Comparison of ENCODE assay signal across 17 cellular contexts in the genomic region with DNA sequence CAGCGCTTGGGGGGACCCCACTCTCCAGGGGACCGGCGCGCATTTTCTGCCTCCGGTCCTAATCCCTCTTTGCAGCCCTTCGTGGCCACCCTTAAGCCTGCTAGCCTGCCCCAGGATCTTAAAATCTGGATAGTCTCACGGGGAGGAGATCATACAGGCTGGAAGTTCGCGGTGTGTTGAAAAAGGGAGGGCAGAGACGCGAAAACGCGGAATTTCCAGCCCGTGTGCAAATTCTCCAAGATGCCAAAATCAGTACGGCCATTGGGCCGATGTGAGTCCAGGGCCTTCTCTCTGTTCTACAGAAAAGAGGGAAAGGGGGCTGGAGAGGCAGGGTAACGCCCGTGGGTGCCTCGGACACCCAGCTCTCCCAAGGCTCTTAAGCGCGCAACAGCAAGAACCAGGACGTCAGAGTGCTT. TPM values are rescaled to one million over a fixed set of nuclear protein-coding genes. Genes with fewer than 3 reads are reported as not detected.
A peak's percentile ranks its signal among the peaks of the same experiment; 100 is the strongest.
DNase-seq lines count a peak whose midpoint lies in the region; ATAC-seq, FAIRE-seq and TF ChIP-seq lines count a peak whose summit lies in the region.
"Had no signal": no experiment of that assay in that cellular context is flagged by ENCODE, and none has a peak within 500 bp of the region (broad histone marks: within the 10 kb centered on the region; RNA-seq: fewer than 3 reads in every experiment).

No MANE protein-coding gene starts in this region.

- H2BK15ac ChIP-seq in H1 (ENCODE audit: low read length): no peak overlapping the region

- no peaks in the 10 kb centered on the region for H3K9me3 ChIP-seq in left ventricle myocardium inferior (replicated peaks)
- H3K9me3 ChIP-seq in H1 (ENCODE audit: insufficient read depth in 2 of 2, low read depth in 1 of 2, low read length in 1 of 2): no peaks in the 10 kb centered on the region
- no peaks in the 10 kb centered on the region for H3K9me3 ChIP-seq in neutrophil

- H3K4me1 ChIP-seq in left ventricle myocardium inferior (peaks cover 31% of the 10 kb centered on the region), H1 (replicated peaks in 1 of 4; ENCODE audit: control insufficient read depth in 3 of 4, insufficient read depth in 4 of 4, low read length in 3 of 4) (peaks cover 0 to 25% (median 17%) of the 10 kb centered on the region in 4 experiments; a peak in 6 of 7 replicates), neutrophil (ENCODE audit: control insufficient read depth in 1 of 2, insufficient read depth in 1 of 2, low read depth in 1 of 2, low read length in 1 of 2) (peaks cover 34 to 52% of the 10 kb centered on the region in 2 experiments)

- H3K4me2 ChIP-seq in H1 (ENCODE audit: insufficient read depth in 1 of 2, low read depth in 2 of 2, low read length in 2 of 2): peak overlapping the region; percentile 69 to 84; a peak in 3 of 4 replicates

- TF ChIP-seq RAD21 in H1 (IDR thresholded peaks at IDR 0.05 in 1 of 2, conservative IDR thresholded peaks at IDR 0.05 in 1 of 2; ENCODE audit: low read depth in 2 of 2, low read length in 2 of 2): no peak

- no peak overlapping the region for H2BK120ac ChIP-seq in H1 (replicated peaks; ENCODE audit: low read depth, low read length)

- no peak for TF ChIP-seq CTCF in left ventricle myocardium inferior (IDR thresholded peaks at IDR 0.05; ENCODE audit: borderline replicate concordance)
- no peak for TF ChIP-seq CTCF in H1 (IDR thresholded peaks at IDR 0.05; ENCODE audit: control extremely low read depth in 1 of 3, insufficient read depth in 1 of 3, low read depth in 1 of 3, low read length in 3 of 3)
- no peak for TF ChIP-seq CTCF in neutrophil (IDR thresholded peaks at IDR 0.05)

- H3K79me1 ChIP-seq in H1 (ENCODE audit: low read depth, low read length): no peaks in the 10 kb centered on the region

- no peaks in the 10 kb centered on the region for H3K36me3 ChIP-seq in left ventricle myocardium inferior
- no peaks in the 10 kb centered on the region for H3K36me3 ChIP-seq in H1 (ENCODE audit: control insufficient read depth in 2 of 4, insufficient read depth in 4 of 4, low read length in 3 of 4)
- no peaks in the 10 kb centered on the region for H3K36me3 ChIP-seq in neutrophil

- CTCF ChIA-PET in H1 (lab: Charles Lee; ENCODE audit: partially characterized antibody): interaction anchor here (0.6 to 3.8 kb wide), 33 partner anchors 8 to 670 kb away, joined by 3 to 38 read pairs (median 4); a partner anchor contains a TSS

- intact Hi-C loops in left ventricle myocardium inferior (cut with micrococcal nuclease) (no loop called here), left cardiac atrium (cut with DNase I) (no loop called here)

- peak overlapping the region; percentile 42 for H3K4me3 ChIP-seq in left ventricle myocardium inferior
- peak overlapping the region in 3 of 4 experiments; percentile 27 to 53 (median 33); a peak in 5 of 8 replicates for H3K4me3 ChIP-seq in H1 (ENCODE audit: extremely low read depth in 1 of 4, insufficient read depth in 2 of 4, low read depth in 3 of 4, low read length in 4 of 4)
- H3K4me3 ChIP-seq in neutrophil (ENCODE audit: low read depth in 1 of 2, low read length in 1 of 2): peak overlapping the region; percentile 68 to 87

- no peak overlapping the region for H2BK20ac ChIP-seq in H1 (ENCODE audit: low read length)

- no peak overlapping the region for H3K9ac ChIP-seq in H1 (replicated peaks in 1 of 4; ENCODE audit: extremely low read depth in 1 of 4, low read depth in 3 of 4, low read length in 3 of 4)

- H4K20me1 ChIP-seq in H1 (replicated peaks in 1 of 2; ENCODE audit: control insufficient read depth in 1 of 2, insufficient read depth in 2 of 2, low read length in 2 of 2): peaks cover 19 to 37% of the 10 kb centered on the region in 2 experiments

- H3K4ac ChIP-seq in H1 (replicated peaks; ENCODE audit: insufficient read length, low read depth, low read length): no peak overlapping the region

- DNase-seq in left ventricle myocardium inferior (no peak), left cardiac atrium (no peak), H1 (ENCODE audit: low read depth in 1 of 2, low spot score in 2 of 2) (no peak), NCI-H146 (lab: John Stamatoyannopoulos, UW) (no peak), mucosa of gallbladder (ENCODE audit: low spot score) (no peak)
- no peak for DNase-seq in activated CD4-positive, CD25-positive, alpha-beta regulatory T cell treated with anti-CD3 and anti-CD28 coated beads, Interleukin-2, amount 50 U/mL, for 72 hours
- DNase-seq: activated CD4-positive, alpha-beta T cell treated with anti-CD3 and anti-CD28 coated beads, Interleukin-2, amount 50 U/mL, for 4 hours; NCI-H1105; NCI-H510A treated with DMSO at 0.1 percent for 48 hours had no signal

- H2BK12ac ChIP-seq in H1 (ENCODE audit: low read depth, low read length): no peak overlapping the region

- H3K79me2 ChIP-seq in H1 (ENCODE audit: control insufficient read depth in 1 of 2, insufficient read depth in 2 of 2, low read length in 2 of 2): no peaks in the 10 kb centered on the region

- no peak overlapping the region for H3K23ac ChIP-seq in H1 (ENCODE audit: insufficient read length)

- no peak for FAIRE-seq in H1 (lab: Jason Lieb, UNC)

- H2AK5ac ChIP-seq in H1 (ENCODE audit: low read depth, low read length): no peak overlapping the region

- ATAC-seq in left cardiac atrium: no peak
- no peak for ATAC-seq in HG02973 (IDR thresholded peaks at IDR 0.05; ENCODE audit: unreplicated experiment)

- H2AFZ ChIP-seq in H1 (ENCODE audit: low read length): no peak overlapping the region

- H3K56ac ChIP-seq in H1 (replicated peaks; ENCODE audit: insufficient read length, low read depth, low read length): no peak overlapping the region

- H4K91ac ChIP-seq in H1 (replicated peaks; ENCODE audit: insufficient read length, low read length): no peak overlapping the region

- H4K5ac ChIP-seq in H1 (ENCODE audit: insufficient read length, low read depth, low read length): no peak overlapping the region

- no peak for TF ChIP-seq POLR2A in H1 (IDR thresholded peaks at IDR 0.05; ENCODE audit: control extremely low read depth in 1 of 2, low read depth in 2 of 2, low read length in 2 of 2)

- H3K27me3 ChIP-seq in left ventricle myocardium inferior (ENCODE audit: low read depth) (peaks cover 99% of the 10 kb centered on the region), H1 (replicated peaks in 1 of 4; ENCODE audit: control insufficient read depth in 3 of 4, extremely low read depth in 1 of 4, insufficient read depth in 3 of 4, low read length in 3 of 4) (peaks cover 75 to 89% (median 80%) of the 10 kb centered on the region in 4 experiments), neutrophil (peaks cover 100% of the 10 kb centered on the region)

- H3K18ac ChIP-seq in H1 (ENCODE audit: extremely low read depth, low read length): no peak overlapping the region

- H4K8ac ChIP-seq in H1 (ENCODE audit: extremely low read depth, insufficient read depth, low read length): no peak overlapping the region

- peaks cover 5% of the 10 kb centered on the region; the same call in 1 of the 2 replicates for H3K23me2 ChIP-seq in H1 (ENCODE audit: low read depth, low read length)

- POLR2A ChIA-PET in H1 (lab: Charles Lee; ENCODE audit: partially characterized antibody): interaction anchor here (1.5 kb wide), 1 partner anchor 120 kb away, joined by 4 read pairs; a partner anchor contains a TSS

- H3K27ac ChIP-seq in left ventricle myocardium inferior (replicated peaks) (no peak overlapping the region), H1 (ENCODE audit: low read depth, low read length) (no peak overlapping the region), neutrophil (no peak overlapping the region)

- no peak overlapping the region for H2BK5ac ChIP-seq in H1 (ENCODE audit: low read depth, low read length)

- TF ChIP-seq EP300 in H1 (IDR thresholded peaks at IDR 0.05; ENCODE audit: borderline replicate concordance in 1 of 2, low read depth in 2 of 2, low read length in 2 of 2): no peak

- 11% methylated on average over 19 of the region's 22 CpGs; no CpG with 5 or more reads in 1 of the 2 experiments for WGBS in H1 (ENCODE audit: extremely low coverage in 1 of 2, insufficient coverage in 1 of 2, insufficient read length in 1 of 2, insufficient replicate concordance in 2 of 2, low coverage in 1 of 2, low lambda C conversion rate in 2 of 2, missing lambda C conversion rate in 1 of 2), 2 experiments

- H3K14ac ChIP-seq in H1 (ENCODE audit: insufficient read length): no peak overlapping the region

TF ChIP-seq in H1, 55 proteins besides CTCF, POLR2A, EP300 and RAD21 (continues in another document):
- TF ChIP-seq SIN3A (conservative IDR thresholded peaks at IDR 0.05 in 1 of 2, IDR thresholded peaks at IDR 0.05 in 1 of 2; ENCODE audit: low read depth in 1 of 2, low read length in 2 of 2) (no peak), NANOG (IDR thresholded peaks at IDR 0.05; ENCODE audit: insufficient read depth, low read depth, low read length, poor library complexity, severe bottlenecking) (no peak), JUND (IDR thresholded peaks at IDR 0.05; ENCODE audit: low read length) (no peak), BACH1 (IDR thresholded peaks at IDR 0.05; ENCODE audit: low read length) (no peak), RBBP5 (IDR thresholded peaks at IDR 0.05; ENCODE audit: borderline replicate concordance, low read depth, low read length) (0 out of 2 replicates have a peak, but pooled peaks have one; percentile 15), EZH2 (IDR thresholded peaks at IDR 0.05; ENCODE audit: low read depth, low read length, severe bottlenecking) (peak; percentile 53), PHF8 (conservative IDR thresholded peaks at IDR 0.05; ENCODE audit: low read depth, low read length) (no peak), SUZ12 (IDR thresholded peaks at IDR 0.05; ENCODE audit: low read length) (peak; percentile 55), YY1 (IDR thresholded peaks at IDR 0.05; ENCODE audit: low read depth, low read length) (no peak), SIRT6 (IDR thresholded peaks at IDR 0.05; ENCODE audit: low read length) (no peak), GABPA (IDR thresholded peaks at IDR 0.05; ENCODE audit: borderline replicate concordance, insufficient read depth, low read length) (no peak), RNF2 (IDR thresholded peaks at IDR 0.05; ENCODE audit: borderline replicate concordance, low read depth, low read length, missing control alignments, poor library complexity, severe bottlenecking) (peak; percentile 37)

RNA-seq across cellular contexts. Expression of a gene that starts 9.4 kb away (rescaled TPM):
- total RNA-seq in left ventricle myocardium inferior (not detected), left cardiac atrium (not detected), mucosa of gallbladder (not detected)
- total RNA-seq in H1 (2021; fragmentation: NEBNext Ultra II Directional; extraction: Animal tissue kit (Norgen Biotek cat#: 25700)): not detected in 2 replicates
- not detected in 2 replicates for polyA plus RNA-seq in H1 (2011; rRNA removed)
- not detected for polyA plus RNA-seq in H1 (2011; cell fraction: cytosol; rRNA removed)
- not detected for polyA plus RNA-seq in H1 (2011; cell fraction: nucleus; rRNA removed)
- not detected in 4 replicates for polyA plus RNA-seq in H1 (2012, experiment 1 of 2)
- polyA plus RNA-seq in H1 (2012, experiment 2 of 2): not detected
- not detected for polyA plus RNA-seq in H1 (2013, experiment 1 of 2)
- polyA plus RNA-seq in H1 (2013, experiment 2 of 2): not detected
- polyA minus RNA-seq in H1 (2011; rRNA and poly(A)+ RNA removed): not detected in 2 replicates
- polyA minus RNA-seq in H1 (2011; cell fraction: cytosol; rRNA and poly(A)+ RNA removed): not detected
- polyA minus RNA-seq in H1 (2011; cell fraction: nucleus; rRNA and poly(A)+ RNA removed): not detected
- total RNA-seq: activated naive CD8-positive, alpha-beta T cell treated with anti-CD3 and anti-CD28 coated beads, Interleukin-2, amount 10 ng/mL, durations not matched to agents 7 days and 5 days; chondrocyte; fibroblast of lung; mononuclear cell; RPMI7951; T-helper 2 cell treated with Interferon-gamma antibody and Interleukin-4, amounts not matched to agents 100 ng/mL and 5 ng/mL, for 36 hours had no signal
- polyA plus RNA-seq: fibroblast of lung had no signal
